ENCODE assay signal across 16 cellular contexts in the genomic region with DNA sequence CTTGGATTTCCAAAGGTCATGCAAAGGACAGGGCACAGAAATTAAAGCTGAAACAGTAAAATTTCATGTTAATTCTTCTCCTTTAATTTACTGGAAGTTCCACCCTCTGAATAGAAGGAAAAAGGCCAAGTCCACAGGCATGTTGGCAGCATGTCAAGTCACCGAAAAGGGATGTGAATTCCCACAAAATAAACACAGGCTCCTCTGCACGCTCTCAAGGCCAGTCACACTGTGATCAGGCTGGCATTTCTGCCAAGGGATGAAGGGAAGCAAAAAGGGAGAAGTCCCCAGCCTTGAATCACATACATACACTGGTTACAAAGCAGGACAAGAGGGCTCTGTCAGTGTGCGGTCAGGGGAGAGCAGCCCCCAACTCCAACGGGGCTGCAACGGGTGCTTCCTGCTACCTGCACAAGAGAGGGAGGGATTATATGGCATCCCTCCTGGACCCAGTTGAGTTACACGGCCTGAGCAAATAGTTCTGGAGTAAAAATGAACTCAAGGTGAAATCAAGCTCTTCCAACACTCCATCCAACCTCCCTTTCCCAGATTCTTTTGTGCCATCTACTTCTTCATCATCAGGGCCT. TPM values are rescaled to one million over a fixed set of nuclear protein-coding genes. Genes with fewer than 3 reads are reported as not detected.
DNase-seq lines count a peak whose midpoint lies in the region; ATAC-seq and TF ChIP-seq lines count a peak whose summit lies in the region.
"Had no signal": no experiment of that assay in that cellular context is flagged by ENCODE, and none has a peak within 500 bp of the region (broad histone marks: within the 10 kb centered on the region; RNA-seq: fewer than 3 reads in every experiment).

No MANE protein-coding gene starts in this region.

- H3K27ac Mint-ChIP-seq in GM23338: no peak overlapping the region
- H3K27ac Mint-ChIP-seq: activated T-cell treated with anti-CD3 and anti-CD28 coated beads, Interleukin-2, amount 50 U/mL, for 72 hours; CD4-positive, alpha-beta T cell had no signal

- no peaks in the 10 kb centered on the region; the same call in 1 of the 2 replicates for H4K20me1 ChIP-seq in GM23338 (replicated peaks; ENCODE audit: insufficient read depth)

- no peak overlapping the region for H2AFZ ChIP-seq in GM23338

- H3K9me2 ChIP-seq in GM23338 (ENCODE audit: insufficient read depth): no peaks in the 10 kb centered on the region

- H3K27me3 ChIP-seq in GM23338 (ENCODE audit: insufficient read depth): peaks cover 15% of the 10 kb centered on the region
- H3K27me3 ChIP-seq: breast epithelium had no signal

- no peak overlapping the region for H3K4me3 Mint-ChIP-seq in GM23338
- H3K4me3 Mint-ChIP-seq: activated T-cell treated with anti-CD3 and anti-CD28 coated beads, Interleukin-2, amount 50 U/mL, for 72 hours; CD4-positive, alpha-beta T cell had no signal

- H3K27ac ChIP-seq in GM23338 (ENCODE audit: low read depth): no peak overlapping the region
- H3K27ac ChIP-seq: neutrophil had no signal

- no peaks in the 10 kb centered on the region for H3K9me3 Mint-ChIP-seq in GM23338
- H3K9me3 Mint-ChIP-seq: CD4-positive, alpha-beta T cell had no signal

- peak; percentile 10 for DNase-seq in COLO829 (ENCODE audit: low spot score)
- peak; percentile 26 for DNase-seq in fibroblast of the conjunctiva (ENCODE audit: low read depth)
- peak; percentile 22 for DNase-seq in pons (ENCODE audit: low spot score)
- no peak for DNase-seq in activated CD4-positive, CD25-positive, alpha-beta regulatory T cell (lab: John Stamatoyannopoulos, UW)
- DNase-seq in stimulated activated CD4-positive, alpha-beta T cell treated with anti-CD3 and anti-CD28 coated beads, Interleukin-2, amount 100 ng/mL, for 48 hours: no peak
- no peak for DNase-seq in GM23338 (ENCODE audit: low spot score)
- no peak for DNase-seq in NCI-H510A (lab: John Stamatoyannopoulos, UW)
- DNase-seq: activated T-cell treated with anti-CD3 and anti-CD28 coated beads, Interleukin-2, amount 50 U/mL, for 72 hours; CD4-positive, alpha-beta T cell; NCI-H1417; stimulated activated CD4-positive, alpha-beta T cell treated with anti-CD3 and anti-CD28 coated beads, Interleukin-15, amount 100 ng/mL, for 24 hours; stimulated activated CD8-positive, alpha-beta memory T cell treated with anti-CD3 and anti-CD28 coated beads, Interleukin-4, amount 100 ng/mL, for 48 hours; SW 1271 had no signal

- TF ChIP-seq CTCF in GM23338 (conservative IDR thresholded peaks at IDR 0.05; ENCODE audit: low read depth in 2 of 2): no peak

- no peaks in the 10 kb centered on the region for H3K36me3 Mint-ChIP-seq in GM23338 (ENCODE audit: low read depth)

- no peak; the same call in 2 of the 3 replicates for ATAC-seq in SK-N-SH treated with all-trans-retinoic acid at 6 μM for 48 hours
- ATAC-seq in GM23338: no peak
- ATAC-seq: activated T-cell treated with anti-CD3 and anti-CD28 coated beads, Interleukin-2, amount 50 U/mL, for 72 hours had no signal

- H3K4me1 Mint-ChIP-seq in GM23338: no peaks in the 10 kb centered on the region

- H3K4me2 ChIP-seq in GM23338: no peak overlapping the region

- peaks cover 3% of the 10 kb centered on the region for H3K27me3 Mint-ChIP-seq in GM23338 (ENCODE audit: insufficient read depth, low read depth, poor library complexity)

- H3K4me3 ChIP-seq in GM23338: no peak overlapping the region

- H3F3A ChIP-seq in GM23338 (replicated peaks; ENCODE audit: low read depth): no peaks in the 10 kb centered on the region

- H3K79me2 ChIP-seq in GM23338 (replicated peaks; ENCODE audit: insufficient read depth): peaks cover 20% of the 10 kb centered on the region

- peaks cover under 1% of the 10 kb centered on the region; the same call in 1 of the 2 replicates for H3K4me1 ChIP-seq in GM23338 (ENCODE audit: insufficient read depth)

- no peaks in the 10 kb centered on the region; the same call in 1 of the 2 replicates for H3K36me3 ChIP-seq in GM23338 (ENCODE audit: insufficient read depth)
- H3K36me3 ChIP-seq: breast epithelium, neutrophil had no signal

TF ChIP-seq in SK-N-SH treated with all-trans-retinoic acid at 6 μM for 48 hours, 23 proteins besides CTCF, POLR2A, EP300 and RAD21:
- no peak for TF ChIP-seq TCF4 (CRISPR knock-in tag; IDR thresholded peaks at IDR 0.05; ENCODE audit: borderline replicate concordance)
- peak; percentile 80; the same call in 1 of the 2 replicates for TF ChIP-seq ZFP3 (CRISPR knock-in tag; IDR thresholded peaks at IDR 0.05)

TF ChIP-seq in GM23338, 12 proteins besides CTCF, POLR2A, EP300 and RAD21 (continues in another document):
- TF ChIP-seq ZNF331 (CRISPR knock-in tag; IDR thresholded peaks at IDR 0.05; ENCODE audit: low read depth): no peak
- TF ChIP-seq EZH2 (IDR thresholded peaks at IDR 0.05; ENCODE audit: low read depth, unreplicated experiment): no peak
- TF ChIP-seq, protein P1, sequence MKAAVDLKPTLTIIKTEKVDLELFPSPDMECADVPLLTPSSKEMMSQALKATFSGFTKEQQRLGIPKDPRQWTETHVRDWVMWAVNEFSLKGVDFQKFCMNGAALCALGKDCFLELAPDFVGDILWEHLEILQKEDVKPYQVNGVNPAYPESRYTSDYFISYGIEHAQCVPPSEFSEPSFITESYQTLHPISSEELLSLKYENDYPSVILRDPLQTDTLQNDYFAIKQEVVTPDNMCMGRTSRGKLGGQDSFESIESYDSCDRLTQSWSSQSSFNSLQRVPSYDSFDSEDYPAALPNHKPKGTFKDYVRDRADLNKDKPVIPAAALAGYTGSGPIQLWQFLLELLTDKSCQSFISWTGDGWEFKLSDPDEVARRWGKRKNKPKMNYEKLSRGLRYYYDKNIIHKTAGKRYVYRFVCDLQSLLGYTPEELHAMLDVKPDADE (IDR thresholded peaks at IDR 0.05): no peak
- TF ChIP-seq, protein P2, sequence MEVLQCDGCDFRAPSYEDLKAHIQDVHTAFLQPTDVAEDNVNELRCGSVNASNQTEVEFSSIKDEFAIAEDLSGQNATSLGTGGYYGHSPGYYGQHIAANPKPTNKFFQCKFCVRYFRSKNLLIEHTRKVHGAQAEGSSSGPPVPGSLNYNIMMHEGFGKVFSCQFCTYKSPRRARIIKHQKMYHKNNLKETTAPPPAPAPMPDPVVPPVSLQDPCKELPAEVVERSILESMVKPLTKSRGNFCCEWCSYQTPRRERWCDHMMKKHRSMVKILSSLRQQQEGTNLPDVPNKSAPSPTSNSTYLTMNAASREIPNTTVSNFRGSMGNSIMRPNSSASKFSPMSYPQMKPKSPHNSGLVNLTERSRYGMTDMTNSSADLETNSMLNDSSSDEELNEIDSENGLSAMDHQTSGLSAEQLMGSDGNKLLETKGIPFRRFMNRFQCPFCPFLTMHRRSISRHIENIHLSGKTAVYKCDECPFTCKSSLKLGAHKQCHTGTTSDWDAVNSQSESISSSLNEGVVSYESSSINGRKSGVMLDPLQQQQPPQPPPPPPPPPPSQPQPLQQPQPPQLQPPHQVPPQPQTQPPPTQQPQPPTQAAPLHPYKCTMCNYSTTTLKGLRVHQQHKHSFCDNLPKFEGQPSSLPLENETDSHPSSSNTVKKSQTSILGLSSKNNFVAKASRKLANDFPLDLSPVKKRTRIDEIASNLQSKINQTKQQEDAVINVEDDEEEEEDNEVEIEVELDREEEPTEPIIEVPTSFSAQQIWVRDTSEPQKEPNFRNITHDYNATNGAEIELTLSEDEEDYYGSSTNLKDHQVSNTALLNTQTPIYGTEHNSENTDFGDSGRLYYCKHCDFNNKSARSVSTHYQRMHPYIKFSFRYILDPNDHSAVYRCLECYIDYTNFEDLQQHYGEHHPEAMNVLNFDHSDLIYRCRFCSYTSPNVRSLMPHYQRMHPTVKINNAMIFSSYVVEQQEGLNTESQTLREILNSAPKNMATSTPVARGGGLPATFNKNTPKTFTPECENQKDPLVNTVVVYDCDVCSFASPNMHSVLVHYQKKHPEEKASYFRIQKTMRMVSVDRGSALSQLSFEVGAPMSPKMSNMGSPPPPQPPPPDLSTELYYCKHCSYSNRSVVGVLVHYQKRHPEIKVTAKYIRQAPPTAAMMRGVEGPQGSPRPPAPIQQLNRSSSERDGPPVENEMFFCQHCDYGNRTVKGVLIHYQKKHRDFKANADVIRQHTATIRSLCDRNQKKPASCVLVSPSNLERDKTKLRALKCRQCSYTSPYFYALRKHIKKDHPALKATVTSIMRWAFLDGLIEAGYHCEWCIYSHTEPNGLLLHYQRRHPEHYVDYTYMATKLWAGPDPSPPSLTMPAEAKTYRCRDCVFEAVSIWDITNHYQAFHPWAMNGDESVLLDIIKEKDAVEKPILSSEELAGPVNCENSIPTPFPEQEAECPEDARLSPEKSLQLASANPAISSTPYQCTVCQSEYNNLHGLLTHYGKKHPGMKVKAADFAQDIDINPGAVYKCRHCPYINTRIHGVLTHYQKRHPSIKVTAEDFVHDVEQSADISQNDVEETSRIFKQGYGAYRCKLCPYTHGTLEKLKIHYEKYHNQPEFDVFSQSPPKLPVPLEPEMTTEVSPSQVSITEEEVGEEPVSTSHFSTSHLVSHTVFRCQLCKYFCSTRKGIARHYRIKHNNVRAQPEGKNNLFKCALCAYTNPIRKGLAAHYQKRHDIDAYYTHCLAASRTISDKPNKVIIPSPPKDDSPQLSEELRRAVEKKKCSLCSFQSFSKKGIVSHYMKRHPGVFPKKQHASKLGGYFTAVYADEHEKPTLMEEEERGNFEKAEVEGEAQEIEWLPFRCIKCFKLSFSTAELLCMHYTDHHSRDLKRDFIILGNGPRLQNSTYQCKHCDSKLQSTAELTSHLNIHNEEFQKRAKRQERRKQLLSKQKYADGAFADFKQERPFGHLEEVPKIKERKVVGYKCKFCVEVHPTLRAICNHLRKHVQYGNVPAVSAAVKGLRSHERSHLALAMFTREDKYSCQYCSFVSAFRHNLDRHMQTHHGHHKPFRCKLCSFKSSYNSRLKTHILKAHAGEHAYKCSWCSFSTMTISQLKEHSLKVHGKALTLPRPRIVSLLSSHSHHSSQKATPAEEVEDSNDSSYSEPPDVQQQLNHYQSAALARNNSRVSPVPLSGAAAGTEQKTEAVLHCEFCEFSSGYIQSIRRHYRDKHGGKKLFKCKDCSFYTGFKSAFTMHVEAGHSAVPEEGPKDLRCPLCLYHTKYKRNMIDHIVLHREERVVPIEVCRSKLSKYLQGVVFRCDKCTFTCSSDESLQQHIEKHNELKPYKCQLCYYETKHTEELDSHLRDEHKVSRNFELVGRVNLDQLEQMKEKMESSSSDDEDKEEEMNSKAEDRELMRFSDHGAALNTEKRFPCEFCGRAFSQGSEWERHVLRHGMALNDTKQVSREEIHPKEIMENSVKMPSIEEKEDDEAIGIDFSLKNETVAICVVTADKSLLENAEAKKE (CRISPR knock-in tag; IDR thresholded peaks at IDR 0.05): no peak
- no peak for TF ChIP-seq JUNB (IDR thresholded peaks at IDR 0.05; ENCODE audit: unreplicated experiment)
- no peak for TF ChIP-seq EZH2phosphoT487 (IDR thresholded peaks at IDR 0.05; ENCODE audit: unreplicated experiment)
- TF ChIP-seq NANOG (IDR thresholded peaks at IDR 0.05; ENCODE audit: borderline replicate concordance): no peak

RNA-seq across cellular contexts. Expression of gene DCLK1, which starts 6.9 kb away (rescaled TPM):
- 57.7 and 62.8 TPM in 2 replicates for total RNA-seq in GM23338 (2014; rRNA removed; shearing (Covaris generic))
- 12.2 and 13.1 TPM in 2 replicates for polyA plus RNA-seq in GM23338 (2016; fragmentation: Nextera tagmentation; extraction: Ambion mirVana)
- total RNA-seq: activated T-cell treated with anti-CD3 and anti-CD28 coated beads, Interleukin-2, amount 50 U/mL, for 72 hours; CD4-positive, alpha-beta T cell had no signal

Comparison
In these comparisons a context has a peak if more than half of its experiments do, and no peak if none do; other contexts are left out.
1. DNase-seq: peak in COLO829 (single experiment), fibroblast of the conjunctiva (single experiment) and pons (single experiment); none in activated CD4-positive, CD25-positive, alpha-beta regulatory T cell (0 of 4), stimulated activated CD4-positive, alpha-beta T cell treated with anti-CD3 and anti-CD28 coated beads, Interleukin-2, amount 100 ng/mL, for 48 hours (0 of 2), GM23338 (single experiment) and NCI-H510A (single experiment).